ENCODE assay signal across 8 cellular contexts in the genomic region with DNA sequence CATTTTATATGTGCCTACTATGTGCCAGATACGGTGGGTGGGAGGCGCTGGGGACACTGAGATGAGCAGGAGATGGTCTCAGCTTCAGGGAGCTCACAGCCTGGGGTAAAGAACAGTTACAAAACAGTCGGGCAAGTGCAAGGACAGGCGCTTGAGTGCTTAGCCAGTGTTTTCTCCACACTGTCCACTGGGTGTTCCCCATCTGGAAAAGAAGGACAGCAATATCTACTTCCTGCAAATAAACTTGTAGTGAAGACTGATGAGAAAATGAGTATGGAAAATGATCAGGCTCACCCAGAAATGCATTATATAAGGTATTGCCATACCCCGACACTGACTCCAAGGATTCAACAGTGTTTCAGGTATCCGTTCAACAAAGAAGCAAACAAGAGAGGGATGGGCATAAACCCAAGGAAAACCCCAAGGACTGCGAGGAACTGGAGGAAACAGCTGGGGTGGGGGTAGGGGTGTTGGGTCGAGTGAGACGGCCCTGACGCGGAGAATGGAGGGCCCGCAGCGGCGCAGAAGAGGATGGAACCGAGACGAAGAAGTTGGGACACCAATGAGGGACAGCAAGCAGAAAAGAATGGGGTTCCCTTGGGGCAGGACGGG. TPM values are rescaled to one million over a fixed set of nuclear protein-coding genes. Genes with fewer than 3 reads are reported as not detected.
DNase-seq lines count a peak whose midpoint lies in the region; ATAC-seq and TF ChIP-seq lines count a peak whose summit lies in the region.

No MANE protein-coding gene starts in this region.

- H3K4me1 Mint-ChIP-seq in activated naive CD8-positive, alpha-beta T cell treated with anti-CD3 and anti-CD28 coated beads for 36 hours: peaks cover 35% of the 10 kb centered on the region

- H3K36me3 Mint-ChIP-seq in activated naive CD8-positive, alpha-beta T cell treated with anti-CD3 and anti-CD28 coated beads for 36 hours: no peaks in the 10 kb centered on the region

- H4K20me1 ChIP-seq in DND-41 (ENCODE audit: insufficient read depth, low read length): peaks cover 7% of the 10 kb centered on the region; the same call in 1 of the 2 replicates

- peak; percentile 21 for DNase-seq in DND-41
- no peak for DNase-seq in activated naive CD8-positive, alpha-beta T cell treated with anti-CD3 and anti-CD28 coated beads for 36 hours
- DNase-seq in left ventricle myocardium superior: no peak
- no peak for DNase-seq in psoas muscle
- DNase-seq in NOMO-1 (lab: John Stamatoyannopoulos, UW; ENCODE audit: unreplicated experiment in 2 of 2): no peak
- DNase-seq in NCI-H226: no peak

- WGBS in psoas muscle, 3 donors: 2 to 31% (median 3%) methylated on average over 15 to 17 of the region's 17 CpGs

- H3K36me3 ChIP-seq in DND-41 (ENCODE audit: insufficient read depth, low read length) (no peaks in the 10 kb centered on the region), HUES48 (ENCODE audit: control insufficient read depth, insufficient read depth, low read length) (no peaks in the 10 kb centered on the region), psoas muscle (ENCODE audit: insufficient read depth in 1 of 2, low read depth in 1 of 2) (no peaks in the 10 kb centered on the region)

- H3K27ac ChIP-seq in DND-41 (ENCODE audit: low read length): peak overlapping the region; percentile 57; the same call in 1 of the 2 replicates
- no peak overlapping the region for H3K27ac ChIP-seq in HUES48 (ENCODE audit: low read depth, low read length)
- H3K27ac ChIP-seq in psoas muscle: peak overlapping the region; percentile 63

- TF ChIP-seq CTCF in DND-41 (IDR thresholded peaks at IDR 0.05; ENCODE audit: borderline replicate concordance, extremely low read depth, low read length, poor library complexity, severe bottlenecking): no peak
- no peak for TF ChIP-seq CTCF in psoas muscle (IDR thresholded peaks at IDR 0.05)

- ATAC-seq in DND-41 (ENCODE audit: insufficient read depth, low read depth) (peak; percentile 56), left ventricle myocardium superior (peak; percentile 91), psoas muscle (peak; percentile 63 to 86 (median 74)), HG03439 (IDR thresholded peaks at IDR 0.05; ENCODE audit: unreplicated experiment) (no peak)

- H3K27ac Mint-ChIP-seq in activated naive CD8-positive, alpha-beta T cell treated with anti-CD3 and anti-CD28 coated beads for 36 hours: peak overlapping the region; percentile 78

- no peaks in the 10 kb centered on the region for H3K9me3 Mint-ChIP-seq in activated naive CD8-positive, alpha-beta T cell treated with anti-CD3 and anti-CD28 coated beads for 36 hours

- peak overlapping the region; percentile 71 for H2AFZ ChIP-seq in DND-41 (ENCODE audit: low read depth, low read length)

- H3K27me3 Mint-ChIP-seq in activated naive CD8-positive, alpha-beta T cell treated with anti-CD3 and anti-CD28 coated beads for 36 hours: no peaks in the 10 kb centered on the region

- H3K4me3 ChIP-seq in DND-41 (ENCODE audit: low read depth in 1 of 2, low read length in 2 of 2) (peak overlapping the region; percentile 62 to 76), HUES48 (ENCODE audit: low read depth, low read length) (peak overlapping the region; percentile 71), psoas muscle (peak overlapping the region; percentile 79)

- H3K79me2 ChIP-seq in DND-41 (ENCODE audit: insufficient read depth, low read length): peaks cover 34% of the 10 kb centered on the region

- H3K27me3 ChIP-seq in DND-41 (ENCODE audit: insufficient read depth, low read length, poor library complexity) (no peaks in the 10 kb centered on the region), HUES48 (ENCODE audit: control insufficient read depth, insufficient read depth, low read length) (peaks cover 26% of the 10 kb centered on the region), psoas muscle (ENCODE audit: insufficient read depth in 3 of 3, low read length in 2 of 3) (no peaks in the 10 kb centered on the region)

- H3K9me3 ChIP-seq in DND-41 (ENCODE audit: insufficient read depth, low read length, severe bottlenecking) (no peaks in the 10 kb centered on the region), HUES48 (ENCODE audit: control insufficient read depth, insufficient read depth, low read length) (peaks cover 15% of the 10 kb centered on the region; the same call in 1 of the 2 replicates), psoas muscle (no peaks in the 10 kb centered on the region)

- intact Hi-C loops in left ventricle myocardium superior (cut with micrococcal nuclease) (no loop called here), psoas muscle (cut with DNase I) (loop anchor here (10.0 kb wide), 3 partner anchors 84 to 126 kb away; a partner anchor contains a TSS)

- peak overlapping the region; percentile 89 for H3K4me3 Mint-ChIP-seq in activated naive CD8-positive, alpha-beta T cell treated with anti-CD3 and anti-CD28 coated beads for 36 hours

- H3K4me1 ChIP-seq in DND-41 (ENCODE audit: insufficient read depth, low read length) (peaks cover 27% of the 10 kb centered on the region), HUES48 (ENCODE audit: control insufficient read depth, insufficient read depth, low read length) (peaks cover 10% of the 10 kb centered on the region), psoas muscle (peaks cover 7% of the 10 kb centered on the region)

- H3K9ac ChIP-seq in DND-41 (ENCODE audit: low read depth, low read length) (peak overlapping the region; percentile 65), HUES48 (ENCODE audit: low read depth, low read length) (peak overlapping the region; percentile 65; the same call in 1 of the 2 replicates)

- H3K4me2 ChIP-seq in DND-41 (ENCODE audit: insufficient read depth, low read length): peak overlapping the region; percentile 90

RNA-seq across cellular contexts. Expression of a gene that starts 0.8 kb away (rescaled TPM):
- 10 to 100 TPM; 13.0 to 15.2 TPM for total RNA-seq in activated naive CD8-positive, alpha-beta T cell treated with anti-CD3 and anti-CD28 coated beads for 36 hours
- total RNA-seq in left ventricle myocardium superior: 35.2 TPM
- total RNA-seq in psoas muscle: 10 to 100 TPM in 2 of 4 donors, 1 to 10 TPM in 2; 7.2 to 13.4 (median 10.4) TPM
- 10 to 100 TPM in 1 of 3 donors, 1 to 10 TPM in 2; 6.3 to 17.5 (median 6.7) TPM for polyA plus RNA-seq in psoas muscle

RNA-seq across cellular contexts. Expression of a gene that starts 35.7 kb away (rescaled TPM):
- not detected for total RNA-seq in activated naive CD8-positive, alpha-beta T cell treated with anti-CD3 and anti-CD28 coated beads for 36 hours
- not detected for total RNA-seq in left ventricle myocardium superior
- total RNA-seq in psoas muscle: 1 to 10 TPM in 1 of 4 donors, under 1 TPM in 1, not detected in 2; 0.41 to 1.8 TPM
- under 1 TPM; 0.14 to 0.47 (median 0.14) TPM for polyA plus RNA-seq in psoas muscle

RNA-seq across cellular contexts. Expression of a gene that starts 43.5 kb away (rescaled TPM):
- total RNA-seq in activated naive CD8-positive, alpha-beta T cell treated with anti-CD3 and anti-CD28 coated beads for 36 hours: not detected
- total RNA-seq in left ventricle myocardium superior (not detected), psoas muscle (not detected)
- polyA plus RNA-seq in psoas muscle: not detected
